ENCODE assay signal across 1 cellular context in genomic region chr6:168145747-168146596, GRCh38.
TF ChIP-seq lines count a peak whose summit lies in the region.

No MANE protein-coding gene starts in this region.

TF ChIP-seq in HEK293, 187 proteins besides CTCF, POLR2A, EP300 and RAD21 (continued from another document):
- no peak for TF ChIP-seq ZNF518A (tag by site-specific recombination; conservative IDR thresholded peaks at IDR 0.05; ENCODE audit: low read depth)
- TF ChIP-seq ZBTB11 (tag by site-specific recombination; conservative IDR thresholded peaks at IDR 0.05; ENCODE audit: low read depth): no peak
- no peak for TF ChIP-seq ZNF701 (tag by site-specific recombination; IDR thresholded peaks at IDR 0.05)
- TF ChIP-seq ZNF23 (tag by site-specific recombination; IDR thresholded peaks at IDR 0.05; ENCODE audit: borderline replicate concordance): no peak
- TF ChIP-seq, protein P1, sequence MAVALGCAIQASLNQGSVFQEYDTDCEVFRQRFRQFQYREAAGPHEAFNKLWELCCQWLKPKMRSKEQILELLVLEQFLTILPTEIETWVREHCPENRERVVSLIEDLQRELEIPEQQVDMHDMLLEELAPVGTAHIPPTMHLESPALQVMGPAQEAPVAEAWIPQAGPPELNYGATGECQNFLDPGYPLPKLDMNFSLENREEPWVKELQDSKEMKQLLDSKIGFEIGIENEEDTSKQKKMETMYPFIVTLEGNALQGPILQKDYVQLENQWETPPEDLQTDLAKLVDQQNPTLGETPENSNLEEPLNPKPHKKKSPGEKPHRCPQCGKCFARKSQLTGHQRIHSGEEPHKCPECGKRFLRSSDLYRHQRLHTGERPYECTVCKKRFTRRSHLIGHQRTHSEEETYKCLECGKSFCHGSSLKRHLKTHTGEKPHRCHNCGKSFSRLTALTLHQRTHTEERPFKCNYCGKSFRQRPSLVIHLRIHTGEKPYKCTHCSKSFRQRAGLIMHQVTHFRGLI (tag by site-specific recombination; IDR thresholded peaks at IDR 0.05): no peak
- TF ChIP-seq EGR2 (tag by site-specific recombination; IDR thresholded peaks at IDR 0.05; ENCODE audit: low read depth): no peak
- TF ChIP-seq ZNF544 (tag by site-specific recombination; IDR thresholded peaks at IDR 0.05): no peak
- TF ChIP-seq ZFP41 (tag by site-specific recombination; IDR thresholded peaks at IDR 0.05; ENCODE audit: borderline replicate concordance): no peak
- TF ChIP-seq KLF8 (tag by site-specific recombination; IDR thresholded peaks at IDR 0.05): no peak
- TF ChIP-seq ZNF561 (tag by site-specific recombination; IDR thresholded peaks at IDR 0.05; ENCODE audit: borderline replicate concordance): no peak
TF ChIP-seq in HEK293: peak in this region for 0.
